In the genomic region with DNA sequence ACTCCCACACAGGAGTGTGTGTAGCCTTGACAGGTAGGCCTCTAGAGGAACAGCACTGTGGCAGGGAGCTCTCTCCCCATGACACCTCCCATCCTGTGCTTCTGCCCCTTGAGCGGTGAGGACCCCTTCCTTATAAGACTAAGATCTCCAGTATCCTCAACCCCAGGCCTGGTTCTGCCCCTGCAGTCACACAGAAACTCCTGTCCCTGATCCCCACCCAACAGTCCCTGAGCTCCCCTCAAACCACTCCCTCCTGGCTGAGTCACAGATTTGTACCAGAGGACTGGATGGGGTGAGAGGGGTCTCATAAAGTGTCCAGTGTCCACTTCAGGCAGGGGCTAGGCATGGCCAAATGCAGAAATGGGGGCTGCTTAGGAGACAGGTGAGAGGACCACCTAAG, we compare ENCODE assay signal across 1 cellular context.
TF ChIP-seq lines count a peak whose summit lies in the region.

No MANE protein-coding gene starts in this region.

TF ChIP-seq in H1, 55 proteins besides CTCF, POLR2A, EP300 and RAD21:
- TF ChIP-seq RBBP5 (IDR thresholded peaks at IDR 0.05; ENCODE audit: borderline replicate concordance, low read depth, low read length) (no peak), RXRA (IDR thresholded peaks at IDR 0.05; ENCODE audit: insufficient read depth, low read depth, low read length) (no peak), CHD1 (IDR thresholded peaks at IDR 0.05; ENCODE audit: low read depth, low read length) (no peak), GABPA (IDR thresholded peaks at IDR 0.05; ENCODE audit: borderline replicate concordance, insufficient read depth, low read length) (no peak), SIX5 (IDR thresholded peaks at IDR 0.05; ENCODE audit: low read depth, low read length) (no peak), POLR2AphosphoS5 (IDR thresholded peaks at IDR 0.05; ENCODE audit: low read depth, low read length) (no peak), TCF12 (IDR thresholded peaks at IDR 0.05; ENCODE audit: low read depth, low read length) (no peak), ZNF274 (IDR thresholded peaks at IDR 0.05; ENCODE audit: borderline replicate concordance, extremely low read depth, low read length) (no peak)
